In genomic region chr10:33155720-33156638, GRCh38 we compare ENCODE assay signal across 8 cellular contexts.
DNase-seq lines count a peak whose midpoint lies in the region; ATAC-seq, FAIRE-seq and TF ChIP-seq lines count a peak whose summit lies in the region.

No MANE protein-coding gene starts in this region.

- H3K79me2 ChIP-seq in GM12878 (ENCODE audit: control insufficient read depth, insufficient read depth, low read length) = no peaks in the 10 kb centered on the region

- POLR2A ChIA-PET in GM12878 (lab: Charles Lee) = no interaction called here

- SMC1A ChIA-PET in GM12878 (lab: Charles Lee; ENCODE audit: uncharacterized antibody, unreplicated experiment) = interaction anchor here (1.0 to 1.2 kb wide), 2 partner anchors 40 to 147 kb away, joined by 3 read pairs; no protein-coding TSS in a partner anchor

- H3K9me3 ChIP-seq in BE2C (no peaks in the 10 kb centered on the region), GM12878 (replicated peaks; ENCODE audit: control insufficient read depth, insufficient read depth, low read length) (no peaks in the 10 kb centered on the region), right lobe of liver (no peaks in the 10 kb centered on the region)

- ATAC-seq in HG02943 (IDR thresholded peaks at IDR 0.05; ENCODE audit: low read depth, unreplicated experiment) (peak; percentile 85), GM12878 (peak; percentile 85), right lobe of liver (peak; percentile 87 to 97 (median 94)), GM21447 (IDR thresholded peaks at IDR 0.05; ENCODE audit: unreplicated experiment) (no peak)

- RAD21 ChIA-PET in GM12878 (lab: Charles Lee; ENCODE audit: unreplicated experiment) = interaction anchor here (0.7 kb wide), 1 partner anchor 147 kb away, joined by 3 read pairs; no protein-coding TSS in a partner anchor

- no peak overlapping the region for H3K4me2 ChIP-seq in GM12878 (ENCODE audit: control insufficient read depth, insufficient read depth)

- CTCF ChIA-PET in GM12878 (lab: Yijun Ruan, JAX) = interaction anchor here (0.9 to 1.3 kb wide), 3 partner anchors 13 to 118 kb away, joined by 3 to 4 read pairs (median 3); no protein-coding TSS in a partner anchor

- in situ Hi-C loops in GM13977 (cut with MboI; ENCODE audit: low pct_unique_long_range_greater_than_20kb, low sequenced_read_pairs, unreplicated experiment) = loop anchor here (25.0 kb wide), 1 partner anchor 369 kb away; no protein-coding TSS in a partner anchor
- in situ Hi-C loops in GM12878 (cut with MboI) = loop anchor here (10.0 kb wide), 1 partner anchor 361 kb away; no protein-coding TSS in a partner anchor

- peak; percentile 62 for TF ChIP-seq RAD21 in GM12878 (IDR thresholded peaks at IDR 0.05; ENCODE audit: insufficient read depth, low read depth, low read length)

- intact Hi-C loops in GM12878 (cut with micrococcal nuclease; ENCODE audit: unreplicated experiment) (loop anchor here (5.0 kb wide), 1 partner anchor 359 kb away; no protein-coding TSS in a partner anchor), right lobe of liver (cut with DNase I) (no loop called here), head of caudate nucleus (cut with DNase I) (no loop called here)

- no TSS peak for BruUV-seq in GM12878 (replicated peaks; lab: Mats Ljungman, UMichigan)

- no peak for FAIRE-seq in GM12878 (lab: Jason Lieb, UNC)

- no peaks in the 10 kb centered on the region for H3K4me1 ChIP-seq in BE2C
- H3K4me1 ChIP-seq in GM12878 (ENCODE audit: control insufficient read depth, insufficient read depth, low read length) = no peaks in the 10 kb centered on the region
- H3K4me1 ChIP-seq in right lobe of liver = peaks cover 0 to 23% (median 10%) of the 10 kb centered on the region in 4 donors

- WGBS in GM12878 (ENCODE audit: insufficient coverage, insufficient replicate concordance, low lambda C conversion rate, missing lambda C conversion rate) = 37% methylated on average over 10 of the region's 10 CpGs
- 23% methylated on average over 9 of the region's 10 CpGs for WGBS in right lobe of liver (ENCODE audit: insufficient coverage, low coverage, low lambda C conversion rate, missing lambda C conversion rate)

- H3K36me3 ChIP-seq in BE2C (no peaks in the 10 kb centered on the region), GM12878 (ENCODE audit: control insufficient read depth in 2 of 2, insufficient read depth in 2 of 2, low read length in 1 of 2) (no peaks in the 10 kb centered on the region), right lobe of liver (no peaks in the 10 kb centered on the region)

- H3K27ac ChIP-seq in GM12878 (ENCODE audit: control insufficient read depth, insufficient read depth) (no peak overlapping the region), right lobe of liver (peak overlapping the region; percentile 0 to 54 (median 16))

- DNase-seq in BE2C = peak; percentile 22
- DNase-seq in GM13977 (ENCODE audit: low spot score) = peak; percentile 35
- DNase-seq in NCI-H748 treated with DMSO at 0.1 percent for 48 hours (lab: John Stamatoyannopoulos, UW) = peak; percentile 19
- no peak for DNase-seq in GM12878 (ENCODE audit: low read depth, low spot score)
- peak in 1 of 3 donors; percentile 52 for DNase-seq in right lobe of liver
- DNase-seq in head of caudate nucleus = no peak

- H3K27me3 ChIP-seq in BE2C (no peaks in the 10 kb centered on the region), GM12878 (replicated peaks in 1 of 2; ENCODE audit: control insufficient read depth in 2 of 2, insufficient read depth in 2 of 2, low read length in 1 of 2) (no peaks in the 10 kb centered on the region), right lobe of liver (no peaks in the 10 kb centered on the region)

- H3K9ac ChIP-seq in GM12878 (ENCODE audit: control insufficient read depth, insufficient read depth, low read length) = no peak overlapping the region

- peak; percentile 79 for TF ChIP-seq CTCF in BE2C (IDR thresholded peaks at IDR 0.05; ENCODE audit: low read depth, low read length)
- peak; percentile 54 for TF ChIP-seq CTCF in GM13977 (IDR thresholded peaks at IDR 0.05; ENCODE audit: extremely low read depth, insufficient read depth, missing control alignments)
- TF ChIP-seq CTCF in GM12878 (IDR thresholded peaks at IDR 0.05 in 2 of 3, conservative IDR thresholded peaks at IDR 0.05 in 1 of 3; ENCODE audit: control insufficient read depth in 2 of 3, extremely low read depth in 1 of 3, insufficient read depth in 1 of 3, low read depth in 3 of 3, low read length in 3 of 3) = peak; percentile 44 to 67 (median 54); a peak in 5 of 6 replicates
- TF ChIP-seq CTCF in right lobe of liver (IDR thresholded peaks at IDR 0.05) = peak; percentile 60 to 74 (median 64)

- no peak overlapping the region for H2AFZ ChIP-seq in GM12878 (ENCODE audit: control insufficient read depth, low read depth, low read length)

- H3K4me3 ChIP-seq in BE2C (ENCODE audit: low read depth, low read length) (no peak overlapping the region), GM12878 (no peak overlapping the region), right lobe of liver (peak overlapping the region in 1 of 3 donors; percentile 8)

- H4K20me1 ChIP-seq in GM12878 (ENCODE audit: control insufficient read depth, insufficient read depth) = no peaks in the 10 kb centered on the region

- no peak for TF ChIP-seq EP300 in GM12878 (IDR thresholded peaks at IDR 0.05; ENCODE audit: borderline replicate concordance in 1 of 2, control insufficient read depth in 1 of 2, low read depth in 2 of 2, low read length in 2 of 2)

- TF ChIP-seq POLR2A in GM12878 (IDR thresholded peaks at IDR 0.05; ENCODE audit: low read depth, low read length) (no peak), right lobe of liver (IDR thresholded peaks at IDR 0.05) (no peak)

TF ChIP-seq in GM12878, 131 proteins besides CTCF, POLR2A, EP300 and RAD21:
- TF ChIP-seq SMC3 (IDR thresholded peaks at IDR 0.05; ENCODE audit: borderline replicate concordance, low read length) (peak; percentile 57), CREM (IDR thresholded peaks at IDR 0.05; ENCODE audit: low read depth) (no peak)
- TF ChIP-seq, protein P1, sequence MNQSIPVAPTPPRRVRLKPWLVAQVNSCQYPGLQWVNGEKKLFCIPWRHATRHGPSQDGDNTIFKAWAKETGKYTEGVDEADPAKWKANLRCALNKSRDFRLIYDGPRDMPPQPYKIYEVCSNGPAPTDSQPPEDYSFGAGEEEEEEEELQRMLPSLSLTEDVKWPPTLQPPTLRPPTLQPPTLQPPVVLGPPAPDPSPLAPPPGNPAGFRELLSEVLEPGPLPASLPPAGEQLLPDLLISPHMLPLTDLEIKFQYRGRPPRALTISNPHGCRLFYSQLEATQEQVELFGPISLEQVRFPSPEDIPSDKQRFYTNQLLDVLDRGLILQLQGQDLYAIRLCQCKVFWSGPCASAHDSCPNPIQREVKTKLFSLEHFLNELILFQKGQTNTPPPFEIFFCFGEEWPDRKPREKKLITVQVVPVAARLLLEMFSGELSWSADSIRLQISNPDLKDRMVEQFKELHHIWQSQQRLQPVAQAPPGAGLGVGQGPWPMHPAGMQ (IDR thresholded peaks at IDR 0.05; ENCODE audit: borderline replicate concordance) = no peak

Comparison
In these comparisons a context has a peak if more than half of its experiments do, and no peak if none do; other contexts are left out.
1. DNase-seq: peak in BE2C (single experiment), GM13977 (single experiment) and NCI-H748 treated with DMSO at 0.1 percent for 48 hours (single experiment); none in GM12878 (single experiment) and head of caudate nucleus (0 of 42).
2. Peak in every context shown above with its lines, with median percentiles within 50 percentile points of each other: CTCF ChIP-seq.